In genomic region chr4:71230258-71230594, GRCh38 we compare ENCODE assay signal across 13 cellular contexts.
DNase-seq lines count a peak whose midpoint lies in the region; ATAC-seq, FAIRE-seq and TF ChIP-seq lines count a peak whose summit lies in the region.
"Had no signal": no experiment of that assay in that cellular context is flagged by ENCODE, and none has a peak within 500 bp of the region (broad histone marks: within the 10 kb centered on the region; RNA-seq: fewer than 3 reads in every experiment).

No MANE protein-coding gene starts in this region.

- no peak overlapping the region for H2AFZ ChIP-seq in HepG2 (ENCODE audit: low read length)
- no peak overlapping the region for H2AFZ ChIP-seq in osteoblast (ENCODE audit: low read length)
- H2AFZ ChIP-seq in SK-N-SH (ENCODE audit: low read depth): no peak overlapping the region

- peak overlapping the region in 1 of 2 donors; percentile 96 for H3K9ac ChIP-seq in liver (ENCODE audit: low read depth in 1 of 2, low read length in 2 of 2)
- H3K9ac ChIP-seq in HepG2 (ENCODE audit: insufficient read depth, low read depth, low read length): no peak overlapping the region
- no peak overlapping the region for H3K9ac ChIP-seq in SK-N-SH

- H3K9me3 ChIP-seq in liver (ENCODE audit: control insufficient read depth in 4 of 4, low read length in 3 of 4): no peaks in the 10 kb centered on the region
- no peaks in the 10 kb centered on the region for H3K9me3 ChIP-seq in HepG2 (ENCODE audit: low read length)
- H3K9me3 ChIP-seq in osteoblast (ENCODE audit: low read depth, low read length): no peaks in the 10 kb centered on the region
- no peaks in the 10 kb centered on the region for H3K9me3 ChIP-seq in SK-N-SH

- BruUV-seq in HepG2 (replicated peaks; lab: Mats Ljungman, UMichigan): no TSS peak

- peaks cover 1% of the 10 kb centered on the region for H3K36me3 Mint-ChIP-seq in chondrocyte (ENCODE audit: low read depth)

- H3K27ac Mint-ChIP-seq in chondrocyte (ENCODE audit: unreplicated experiment): peak overlapping the region; percentile 28
- H3K27ac Mint-ChIP-seq: activated B cell treated with CpG ODN at 0.5 μM for 24 hours; stimulated activated naive CD8-positive, alpha-beta T cell treated with anti-CD3 and anti-CD28 coated beads, Interleukin-15, amount 100 ng/mL, for 72 hours had no signal

- WGBS in liver: 22% methylated on average over 3 of the region's 3 CpGs
- WGBS in HepG2 (ENCODE audit: low lambda C conversion rate): 29% methylated on average over 3 of the region's 3 CpGs
- WGBS in SK-N-SH (ENCODE audit: low lambda C conversion rate): 43% methylated on average over 3 of the region's 3 CpGs

- CTCF ChIA-PET in HepG2 (lab: Yijun Ruan, JAX; ENCODE audit: low intra/inter-chr PET ratio, low total read pairs): interaction anchor here (1.0 kb wide), 1 partner anchor 483 kb away, joined by 5 read pairs; no protein-coding TSS in a partner anchor
- CTCF ChIA-PET in SK-N-SH (lab: Yijun Ruan, JAX): interaction anchor here (1.2 to 1.7 kb wide), 4 partner anchors 9 to 1056 kb away, joined by 3 to 6 read pairs (median 5); no protein-coding TSS in a partner anchor

- H3K9me3 Mint-ChIP-seq in chondrocyte (ENCODE audit: low read depth): no peaks in the 10 kb centered on the region
- H3K9me3 Mint-ChIP-seq: activated B cell treated with CpG ODN at 0.5 μM for 24 hours; nephron; stimulated activated naive CD8-positive, alpha-beta T cell treated with anti-CD3 and anti-CD28 coated beads, Interleukin-15, amount 100 ng/mL, for 72 hours had no signal

- DNase-seq in HepG2 (ENCODE audit: low spot score) (no peak), chondrocyte (ENCODE audit: low spot score) (no peak), osteoblast (ENCODE audit: insufficient read length, low spot score, missing footprints) (peak; percentile 15), mucosa of gallbladder (ENCODE audit: low spot score) (no peak), SK-N-SH (no peak), NCI-H526 (lab: John Stamatoyannopoulos, UW) (no peak)
- DNase-seq: activated B cell treated with CpG ODN at 0.5 μM for 24 hours; activated naive CD4-positive, alpha-beta T cell treated with anti-CD3 and anti-CD28 coated beads, Interleukin-2, amount 50 U/mL, for 16 hours; kidney; stimulated activated naive CD8-positive, alpha-beta T cell treated with anti-CD3 and anti-CD28 coated beads, Interleukin-15, amount 100 ng/mL, for 72 hours had no signal

- TF ChIP-seq CTCF in liver (IDR thresholded peaks at IDR 0.05; ENCODE audit: low read depth, low read length, missing input control): no peak
- no peak for TF ChIP-seq CTCF in HepG2 (CRISPR knock-in tag; IDR thresholded peaks at IDR 0.05)
- TF ChIP-seq CTCF in chondrocyte (IDR thresholded peaks at IDR 0.05): no peak
- no peak for TF ChIP-seq CTCF in osteoblast (IDR thresholded peaks at IDR 0.05; ENCODE audit: extremely low read depth, low read depth, low read length)
- TF ChIP-seq CTCF in SK-N-SH (IDR thresholded peaks at IDR 0.05): no peak

- H3K4me3 Mint-ChIP-seq in chondrocyte (ENCODE audit: unreplicated experiment): no peak overlapping the region
- H3K4me3 Mint-ChIP-seq: activated B cell treated with CpG ODN at 0.5 μM for 24 hours; stimulated activated naive CD8-positive, alpha-beta T cell treated with anti-CD3 and anti-CD28 coated beads, Interleukin-15, amount 100 ng/mL, for 72 hours had no signal

- H3K4me1 ChIP-seq in liver (ENCODE audit: control insufficient read depth in 4 of 4, insufficient read depth in 4 of 4, low read length in 3 of 4) (peaks cover 3 to 53% (median 35%) of the 10 kb centered on the region in 4 donors), HepG2 (ENCODE audit: insufficient read depth, low read length) (no peaks in the 10 kb centered on the region), osteoblast (ENCODE audit: insufficient read depth, low read length) (peaks cover 43% of the 10 kb centered on the region), SK-N-SH (ENCODE audit: control insufficient read depth in 1 of 2, insufficient read depth in 2 of 2, low read depth in 1 of 2, low read length in 1 of 2) (no peaks in the 10 kb centered on the region)

- FAIRE-seq in HepG2 (lab: Jason Lieb, UNC): no peak
- FAIRE-seq: kidney had no signal

- no peaks in the 10 kb centered on the region for H3K79me2 ChIP-seq in HepG2 (ENCODE audit: insufficient read depth, low read length)
- peaks cover 86% of the 10 kb centered on the region for H3K79me2 ChIP-seq in osteoblast (ENCODE audit: insufficient read depth, low read length)
- H3K79me2 ChIP-seq in SK-N-SH (ENCODE audit: insufficient read depth): no peaks in the 10 kb centered on the region

- no peaks in the 10 kb centered on the region for H3F3A ChIP-seq in SK-N-SH (replicated peaks; ENCODE audit: insufficient read depth)

- H3K27me3 ChIP-seq in liver (ENCODE audit: control insufficient read depth in 4 of 4, insufficient read depth in 4 of 4, low read length in 3 of 4) (no peaks in the 10 kb centered on the region), HepG2 (ENCODE audit: control insufficient read depth in 1 of 2, insufficient read depth in 2 of 2, low read length in 2 of 2) (peaks cover 0 to 11% of the 10 kb centered on the region in 2 experiments; a peak in 4 of 5 replicates), osteoblast (ENCODE audit: insufficient read depth, low read length) (no peaks in the 10 kb centered on the region), SK-N-SH (ENCODE audit: insufficient read depth) (peaks cover 32% of the 10 kb centered on the region; the same call in 1 of the 2 replicates)

- H3K4me2 ChIP-seq in HepG2 (ENCODE audit: low read depth, low read length): no peak overlapping the region
- H3K4me2 ChIP-seq in osteoblast (ENCODE audit: insufficient read depth, low read length): peak overlapping the region; percentile 61
- no peak overlapping the region for H3K4me2 ChIP-seq in SK-N-SH

- no peak overlapping the region for H3K4me3 ChIP-seq in liver (ENCODE audit: low read depth in 1 of 3, low read length in 3 of 3)
- H3K4me3 ChIP-seq in HepG2 (replicated peaks in 1 of 3; ENCODE audit: insufficient read depth in 1 of 3, low read depth in 2 of 3, low read length in 3 of 3): no peak overlapping the region
- no peak overlapping the region for H3K4me3 ChIP-seq in osteoblast (ENCODE audit: insufficient read depth, low read length)
- no peak overlapping the region for H3K4me3 ChIP-seq in SK-N-SH (ENCODE audit: low read depth in 2 of 2, low read length in 1 of 2)

- peaks cover 49% of the 10 kb centered on the region for H3K4me1 Mint-ChIP-seq in chondrocyte (ENCODE audit: low read depth)
- H3K4me1 Mint-ChIP-seq: activated B cell treated with CpG ODN at 0.5 μM for 24 hours; stimulated activated naive CD8-positive, alpha-beta T cell treated with anti-CD3 and anti-CD28 coated beads, Interleukin-15, amount 100 ng/mL, for 72 hours had no signal

- intact Hi-C loops in HepG2 (cut with micrococcal nuclease; ENCODE audit: unreplicated experiment): no loop called here

- H4K20me1 ChIP-seq in HepG2 (ENCODE audit: insufficient read depth, low read length) (no peaks in the 10 kb centered on the region), osteoblast (ENCODE audit: insufficient read depth, low read length) (peaks cover 5% of the 10 kb centered on the region), SK-N-SH (ENCODE audit: insufficient read depth) (no peaks in the 10 kb centered on the region)

- TF ChIP-seq EP300 in HepG2 (IDR thresholded peaks at IDR 0.05; ENCODE audit: low read depth in 2 of 2, low read length in 2 of 2): no peak
- no peak for TF ChIP-seq EP300 in HepG2 (CRISPR knock-in tag; IDR thresholded peaks at IDR 0.05; ENCODE audit: borderline replicate concordance)
- no peak for TF ChIP-seq EP300 in SK-N-SH (IDR thresholded peaks at IDR 0.05; ENCODE audit: borderline replicate concordance in 1 of 2, low read depth in 1 of 2, low read length in 1 of 2)

- in situ Hi-C loops in HepG2 (cut with HindIII; ENCODE audit: extremely low pct_ligation_motif_present, low pct_unique_long_range_greater_than_20kb): no loop called here

- peaks cover 8% of the 10 kb centered on the region for H3K27me3 Mint-ChIP-seq in chondrocyte (ENCODE audit: low read depth)
- H3K27me3 Mint-ChIP-seq: stimulated activated naive CD8-positive, alpha-beta T cell treated with anti-CD3 and anti-CD28 coated beads, Interleukin-15, amount 100 ng/mL, for 72 hours had no signal

- POLR2A ChIA-PET in HepG2 (lab: Yijun Ruan, JAX) (no interaction called here), SK-N-SH (lab: Yijun Ruan, JAX) (no interaction called here)

- H3K36me3 ChIP-seq in liver (ENCODE audit: control insufficient read depth in 4 of 4, insufficient read depth in 3 of 4, low read depth in 1 of 4, low read length in 3 of 4): no peaks in the 10 kb centered on the region
- no peaks in the 10 kb centered on the region for H3K36me3 ChIP-seq in HepG2 (replicated peaks in 1 of 2; ENCODE audit: control insufficient read depth in 1 of 2, insufficient read depth in 2 of 2, low read length in 2 of 2)
- H3K36me3 ChIP-seq in osteoblast (ENCODE audit: insufficient read depth, low read length): no peaks in the 10 kb centered on the region
- H3K36me3 ChIP-seq in SK-N-SH (replicated peaks in 1 of 2; ENCODE audit: control insufficient read depth in 1 of 2, insufficient read depth in 2 of 2, low read length in 1 of 2): no peaks in the 10 kb centered on the region

- ATAC-seq in HepG2: no peak
- no peak for ATAC-seq in HG02870 (IDR thresholded peaks at IDR 0.05; ENCODE audit: unreplicated experiment)

- H3K27ac ChIP-seq in liver (ENCODE audit: low read depth in 1 of 2, low read length in 2 of 2): peak overlapping the region; percentile 95 to 96
- no peak overlapping the region for H3K27ac ChIP-seq in HepG2 (ENCODE audit: extremely low read length, insufficient read depth, low read length)
- peak overlapping the region; percentile 84 for H3K27ac ChIP-seq in osteoblast (ENCODE audit: low read depth, low read length)
- no peak overlapping the region for H3K27ac ChIP-seq in SK-N-SH (ENCODE audit: low read depth in 2 of 2, low read length in 1 of 2)

- TF ChIP-seq RAD21 in liver (IDR thresholded peaks at IDR 0.05): no peak
- TF ChIP-seq RAD21 in HepG2 (CRISPR knock-in tag; IDR thresholded peaks at IDR 0.05): no peak
- TF ChIP-seq RAD21 in SK-N-SH (IDR thresholded peaks at IDR 0.05; ENCODE audit: low read length): no peak

- TF ChIP-seq POLR2A in HepG2 (IDR thresholded peaks at IDR 0.05; ENCODE audit: insufficient read depth in 1 of 2, low read depth in 2 of 2, low read length in 2 of 2): no peak

- no peaks in the 10 kb centered on the region for H3K9me2 ChIP-seq in SK-N-SH

TF ChIP-seq in liver, 16 proteins besides CTCF, POLR2A, EP300 and RAD21 (continues in another document):
- TF ChIP-seq RXRA (IDR thresholded peaks at IDR 0.05) (peak in 1 of 2 donors; percentile 68), GABPA (IDR thresholded peaks at IDR 0.05 in 1 of 2, conservative IDR thresholded peaks at IDR 0.05 in 1 of 2) (peak in 1 of 2 donors; percentile 15)

TF ChIP-seq in HepG2, 621 proteins besides CTCF, POLR2A, EP300 and RAD21 (continues in another document):
- TF ChIP-seq ZNF577 (CRISPR knock-in tag; IDR thresholded peaks at IDR 0.05; ENCODE audit: borderline replicate concordance, low read depth): no peak
- TF ChIP-seq THYN1 (CRISPR knock-in tag; IDR thresholded peaks at IDR 0.05; ENCODE audit: borderline replicate concordance, low read depth): no peak

TF ChIP-seq in SK-N-SH, 30 proteins besides CTCF, POLR2A, EP300 and RAD21 (continues in another document):
- no peak for TF ChIP-seq CHD2 (IDR thresholded peaks at IDR 0.05; ENCODE audit: low read length, partially characterized antibody)

Comparison
In these comparisons a context has a peak if more than half of its experiments do, and no peak if none do; other contexts are left out.
1. H3K27ac ChIP-seq: peak in liver (2 of 2) and osteoblast (single experiment); none in HepG2 (single experiment) and SK-N-SH (0 of 2).